In the genomic region with DNA sequence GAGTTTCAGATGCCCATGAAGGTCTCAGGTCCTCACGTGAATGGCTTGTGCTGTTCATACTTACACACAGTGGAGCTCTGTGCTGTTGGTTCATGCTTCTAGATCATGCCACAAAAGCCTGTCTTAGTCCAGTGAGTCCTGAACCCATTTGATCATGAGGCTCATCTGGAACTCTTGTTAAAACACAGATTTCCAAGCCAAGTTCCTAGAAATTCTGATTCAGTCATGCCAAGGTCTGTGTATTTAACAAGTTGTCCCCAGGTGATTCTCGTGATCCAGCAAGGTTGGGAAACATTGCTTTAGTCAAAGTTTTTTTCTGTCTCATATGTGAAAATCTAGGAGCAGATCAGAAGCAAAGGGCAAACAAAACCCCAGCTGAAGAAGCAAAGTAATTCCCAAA, we compare ENCODE assay signal across 25 cellular contexts.
"Had no signal": no experiment of that assay in that cellular context is flagged by ENCODE, and none has a peak within 500 bp of the region (broad histone marks: within the 10 kb centered on the region; RNA-seq: fewer than 3 reads in every experiment).

No MANE protein-coding gene starts in this region.

- DNase-seq: hippocampal formation; kidney glomerular epithelial cell; left cardiac atrium; left lung; lower lobe of right lung; mammary epithelial cell; mesenchymal stem cell; naive B cell; natural killer cell; nephron progenitor cell; occipital lobe; retina; right cardiac atrium; sigmoid colon; small intestine; spleen; stimulated activated CD4-positive, alpha-beta T cell treated with anti-CD3 and anti-CD28 coated beads, Interleukin-4, amount 100 ng/mL, for 24 hours; stimulated activated naive CD4-positive, alpha-beta T cell; uterus had no signal

- H3K9me3 ChIP-seq: left lung, lower lobe of right lung, neutrophil, sigmoid colon, spleen, suprapubic skin, thoracic aorta, tibial nerve, uterus had no signal

- H3K4me1 ChIP-seq: lower lobe of right lung, neural progenitor cell, spleen, uterus had no signal

- H3K36me3 ChIP-seq: left lung, lower lobe of right lung, neural progenitor cell, neutrophil, sigmoid colon, spleen, suprapubic skin, thoracic aorta, tibial nerve, uterus had no signal

- H3K27me3 ChIP-seq: left lung, neural progenitor cell, neutrophil, sigmoid colon, suprapubic skin, tibial nerve, uterus had no signal

- H3K4me3 ChIP-seq: left lung, lower lobe of right lung, neural progenitor cell, sigmoid colon, spleen, suprapubic skin, thoracic aorta, tibial nerve, uterus had no signal

- ATAC-seq: left cardiac atrium; left lung; lower lobe of right lung; natural killer cell; right cardiac atrium; stimulated activated effector memory CD8-positive, alpha-beta T cell treated with anti-CD3 and anti-CD28 coated beads, Interleukin-12 subunit alpha, Interleukin-12 subunit beta, amount 100 ng/mL, for 72 hours had no signal

- H3K27ac ChIP-seq: left lung, lower lobe of right lung, neural progenitor cell, neutrophil, sigmoid colon, spleen, suprapubic skin, thoracic aorta, tibial nerve, uterus had no signal
